ENCODE assay signal across 8 cellular contexts in the genomic region with DNA sequence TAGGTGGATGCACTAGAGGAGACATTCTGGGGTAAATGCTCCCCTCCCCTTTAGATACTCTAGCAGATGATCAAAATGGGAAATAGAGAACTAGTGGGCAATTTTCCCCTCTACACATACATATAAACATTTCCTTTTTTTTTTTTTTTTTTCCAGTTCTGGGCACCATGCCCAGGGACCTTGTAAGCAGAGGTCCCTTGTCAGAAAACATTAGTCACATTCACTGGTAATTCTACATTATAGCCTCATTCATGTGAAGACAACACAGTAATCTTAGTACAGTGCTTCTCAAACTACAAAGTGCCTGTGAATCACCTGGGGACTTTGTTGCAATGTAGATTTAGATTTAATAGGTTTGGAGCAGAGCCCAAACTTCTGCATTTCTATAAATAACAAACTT.
DNase-seq lines count a peak whose midpoint lies in the region; ATAC-seq and TF ChIP-seq lines count a peak whose summit lies in the region.

No MANE protein-coding gene starts in this region.

- TF ChIP-seq CTCF in BJ (IDR thresholded peaks at IDR 0.05; ENCODE audit: insufficient read depth, low read depth, low read length) (no peak), astrocyte of the spinal cord (IDR thresholded peaks at IDR 0.05; ENCODE audit: low read depth, low read length) (no peak)

- no peaks in the 10 kb centered on the region for H3K27me3 ChIP-seq in BJ (ENCODE audit: control insufficient read depth, insufficient read depth, low read length)

- peaks cover 4% of the 10 kb centered on the region; the same call in 1 of the 2 replicates for H3K36me3 ChIP-seq in BJ (ENCODE audit: control insufficient read depth, insufficient read depth, low read length)

- CTCF ChIA-PET in BJ (lab: Yijun Ruan, JAX) = no interaction called here

- H3K4me3 ChIP-seq in BJ (ENCODE audit: low read depth, low read length) (no peak overlapping the region), astrocyte of the spinal cord (ENCODE audit: low read depth, low read length) (no peak overlapping the region)

- in situ Hi-C loops in astrocyte of the spinal cord (cut with HindIII; ENCODE audit: low sequenced_read_pairs) = no loop called here

- POLR2A ChIA-PET in BJ (lab: Charles Lee) = no interaction called here

- ATAC-seq in activated CD4-positive, CD25-positive, alpha-beta regulatory T cell treated with anti-CD3 and anti-CD28 coated beads, Interleukin-2, amount 50 U/mL, for 24 hours = no peak
- ATAC-seq in GM19467 (IDR thresholded peaks at IDR 0.05; ENCODE audit: unreplicated experiment) = no peak

- DNase-seq in BJ (ENCODE audit: low read depth) (peak; percentile 18), astrocyte of the spinal cord (ENCODE audit: low read depth, low spot score) (peak; percentile 76), left kidney (ENCODE audit: low read depth, low spot score) (peak; percentile 9), DMS153 treated with DMSO at 0.1 percent for 48 hours (lab: John Stamatoyannopoulos, UW; ENCODE audit: unreplicated experiment) (no peak)
- DNase-seq in stimulated activated CD4-positive, alpha-beta T cell treated with anti-CD3 and anti-CD28 coated beads, Interleukin-15, amount 100 ng/mL, for 24 hours = no peak

- no peak for TF ChIP-seq EP300 in Ishikawa (IDR thresholded peaks at IDR 0.05; ENCODE audit: borderline replicate concordance)

- no peak for TF ChIP-seq RAD21 in Ishikawa (IDR thresholded peaks at IDR 0.05; ENCODE audit: low read depth)

TF ChIP-seq in Ishikawa, 13 proteins besides CTCF, POLR2A, EP300 and RAD21:
- TF ChIP-seq TAF1 (IDR thresholded peaks at IDR 0.05; ENCODE audit: low read depth) (no peak), YY1 (IDR thresholded peaks at IDR 0.05; ENCODE audit: low read depth) (no peak), NFIC (IDR thresholded peaks at IDR 0.05) (0 out of 2 replicates have a peak, but pooled peaks have one; percentile 9), TCF12 (IDR thresholded peaks at IDR 0.05; ENCODE audit: low read depth) (no peak), MAX (IDR thresholded peaks at IDR 0.05) (no peak), EGR1 (IDR thresholded peaks at IDR 0.05) (no peak), CREB1 (IDR thresholded peaks at IDR 0.05; ENCODE audit: low read depth) (no peak)
- TF ChIP-seq, protein P1, sequence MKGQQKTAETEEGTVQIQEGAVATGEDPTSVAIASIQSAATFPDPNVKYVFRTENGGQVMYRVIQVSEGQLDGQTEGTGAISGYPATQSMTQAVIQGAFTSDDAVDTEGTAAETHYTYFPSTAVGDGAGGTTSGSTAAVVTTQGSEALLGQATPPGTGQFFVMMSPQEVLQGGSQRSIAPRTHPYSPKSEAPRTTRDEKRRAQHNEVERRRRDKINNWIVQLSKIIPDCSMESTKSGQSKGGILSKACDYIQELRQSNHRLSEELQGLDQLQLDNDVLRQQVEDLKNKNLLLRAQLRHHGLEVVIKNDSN (IDR thresholded peaks at IDR 0.05) = no peak
TF ChIP-seq in Ishikawa: peak in this region for 1.

Comparison
In these comparisons a context has a peak if more than half of its experiments do, and no peak if none do; other contexts are left out.
1. DNase-seq: peak in BJ (single experiment), astrocyte of the spinal cord (single experiment) and left kidney (single experiment); none in stimulated activated CD4-positive, alpha-beta T cell treated with anti-CD3 and anti-CD28 coated beads, Interleukin-15, amount 100 ng/mL, for 24 hours (single experiment) and DMS153 treated with DMSO at 0.1 percent for 48 hours (single experiment).